ENCODE assay signal across 20 cellular contexts in the genomic region with DNA sequence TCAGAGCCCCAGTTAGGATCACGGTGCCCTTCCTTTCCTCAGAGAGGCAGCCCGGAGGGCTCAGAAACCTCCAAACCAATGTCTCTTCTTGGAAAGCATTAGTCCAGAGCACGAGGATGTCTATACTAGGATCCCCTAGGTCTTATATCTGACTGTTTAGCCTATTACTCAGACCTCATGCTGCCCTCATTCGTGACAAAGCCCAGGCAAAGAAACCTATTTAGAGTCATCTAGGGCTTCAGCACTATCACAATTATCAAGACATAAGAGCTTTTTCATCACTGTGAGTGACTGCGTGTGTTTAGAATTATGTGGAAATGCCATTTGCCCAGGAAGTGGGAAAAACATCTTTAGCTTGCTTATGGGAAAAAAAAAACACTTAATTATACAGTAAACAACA.
DNase-seq lines count a peak whose midpoint lies in the region; ATAC-seq and TF ChIP-seq lines count a peak whose summit lies in the region.
"Had no signal": no experiment of that assay in that cellular context is flagged by ENCODE, and none has a peak within 500 bp of the region (broad histone marks: within the 10 kb centered on the region; RNA-seq: fewer than 3 reads in every experiment).

No MANE protein-coding gene starts in this region.

- DNase-seq in activated naive CD4-positive, alpha-beta T cell treated with anti-CD3 and anti-CD28 coated beads, Interleukin-2, amount 50 U/mL, for 72 hours (ENCODE audit: low spot score in 2 of 2) = no peak
- DNase-seq in amniotic epithelial cell (ENCODE audit: low read depth) (peak; percentile 52), fibroblast of pulmonary artery (ENCODE audit: low read depth) (peak; percentile 18), NCI-H1092 (lab: John Stamatoyannopoulos, UW) (no peak)
- no peak for DNase-seq in stimulated activated effector memory CD8-positive, alpha-beta T cell treated with anti-CD3 and anti-CD28 coated beads, Interleukin-12 subunit alpha, Interleukin-12 subunit beta, amount 100 ng/mL, for 72 hours (ENCODE audit: low spot score in 2 of 2)
- DNase-seq: activated CD4-positive, alpha-beta T cell treated with anti-CD3 and anti-CD28 coated beads for 1 hour; activated CD8-positive, alpha-beta memory T cell treated with anti-CD3 and anti-CD28 coated beads, Interleukin-2, amount 50 U/mL, for 48 hours; activated naive CD4-positive, alpha-beta T cell treated with anti-CD3 and anti-CD28 coated beads for 36 hours; Caco-2; central memory CD4-positive, alpha-beta T cell; GF-D8; NCI-H187; retina; SIG-M5; uterus had no signal

- peaks cover 5% of the 10 kb centered on the region for H3K9me3 Mint-ChIP-seq in activated naive CD4-positive, alpha-beta T cell treated with anti-CD3 and anti-CD28 coated beads, Interleukin-2, amount 50 U/mL, for 24 hours
- peaks cover 3 to 9% of the 10 kb centered on the region in 2 donors for H3K9me3 Mint-ChIP-seq in activated naive CD4-positive, alpha-beta T cell treated with anti-CD3 and anti-CD28 coated beads, Interleukin-2, amount 50 U/mL, for 72 hours
- peaks cover 10% of the 10 kb centered on the region for H3K9me3 Mint-ChIP-seq in stimulated activated effector memory CD8-positive, alpha-beta T cell treated with anti-CD3 and anti-CD28 coated beads, Interleukin-12 subunit alpha, Interleukin-12 subunit beta, amount 100 ng/mL, for 72 hours
- H3K9me3 Mint-ChIP-seq: T-helper 2 cell treated with Interferon-gamma antibody and Interleukin-4, amounts not matched to agents 5 μg/mL and 100 μg/mL, for 36 hours had no signal

- peak overlapping the region; percentile 94 for H3K27ac Mint-ChIP-seq in activated naive CD4-positive, alpha-beta T cell treated with anti-CD3 and anti-CD28 coated beads, Interleukin-2, amount 50 U/mL, for 24 hours
- peak overlapping the region in 1 of 2 donors; percentile 4 for H3K27ac Mint-ChIP-seq in activated naive CD4-positive, alpha-beta T cell treated with anti-CD3 and anti-CD28 coated beads, Interleukin-2, amount 50 U/mL, for 72 hours
- H3K27ac Mint-ChIP-seq in stimulated activated effector memory CD8-positive, alpha-beta T cell treated with anti-CD3 and anti-CD28 coated beads, Interleukin-12 subunit alpha, Interleukin-12 subunit beta, amount 100 ng/mL, for 72 hours = peak overlapping the region; percentile 81
- H3K27ac Mint-ChIP-seq: activated naive CD4-positive, alpha-beta T cell treated with anti-CD3 and anti-CD28 coated beads for 36 hours; T-helper 2 cell treated with Interferon-gamma antibody and Interleukin-4, amounts not matched to agents 5 μg/mL and 100 μg/mL, for 36 hours had no signal

- no peak overlapping the region for H3K4me3 Mint-ChIP-seq in activated naive CD4-positive, alpha-beta T cell treated with anti-CD3 and anti-CD28 coated beads, Interleukin-2, amount 50 U/mL, for 24 hours
- no peak overlapping the region for H3K4me3 Mint-ChIP-seq in stimulated activated effector memory CD8-positive, alpha-beta T cell treated with anti-CD3 and anti-CD28 coated beads, Interleukin-12 subunit alpha, Interleukin-12 subunit beta, amount 100 ng/mL, for 72 hours
- H3K4me3 Mint-ChIP-seq: activated naive CD4-positive, alpha-beta T cell treated with anti-CD3 and anti-CD28 coated beads for 36 hours; T-helper 2 cell treated with Interferon-gamma antibody and Interleukin-4, amounts not matched to agents 5 μg/mL and 100 μg/mL, for 36 hours had no signal

- TF ChIP-seq CTCF in fibroblast of pulmonary artery (IDR thresholded peaks at IDR 0.05; ENCODE audit: low read length, missing control alignments) = no peak

- no peak for ATAC-seq in activated naive CD4-positive, alpha-beta T cell treated with anti-CD3 and anti-CD28 coated beads, Interleukin-2, amount 50 U/mL, for 72 hours
- ATAC-seq in stimulated activated effector memory CD8-positive, alpha-beta T cell treated with anti-CD3 and anti-CD28 coated beads, Interleukin-12 subunit alpha, Interleukin-12 subunit beta, amount 100 ng/mL, for 72 hours = peak; percentile 54
- no peak for ATAC-seq in HG03342 (IDR thresholded peaks at IDR 0.05; ENCODE audit: unreplicated experiment)
- ATAC-seq in HG02759 (IDR thresholded peaks at IDR 0.05; ENCODE audit: unreplicated experiment) = no peak
- ATAC-seq: A549 had no signal

- H3K4me1 Mint-ChIP-seq in activated naive CD4-positive, alpha-beta T cell treated with anti-CD3 and anti-CD28 coated beads, Interleukin-2, amount 50 U/mL, for 24 hours = peaks cover 25% of the 10 kb centered on the region
- peaks cover 20% of the 10 kb centered on the region for H3K4me1 Mint-ChIP-seq in stimulated activated effector memory CD8-positive, alpha-beta T cell treated with anti-CD3 and anti-CD28 coated beads, Interleukin-12 subunit alpha, Interleukin-12 subunit beta, amount 100 ng/mL, for 72 hours

- no peaks in the 10 kb centered on the region for H3K27me3 Mint-ChIP-seq in activated naive CD4-positive, alpha-beta T cell treated with anti-CD3 and anti-CD28 coated beads, Interleukin-2, amount 50 U/mL, for 24 hours

- H3K36me3 Mint-ChIP-seq in activated naive CD4-positive, alpha-beta T cell treated with anti-CD3 and anti-CD28 coated beads, Interleukin-2, amount 50 U/mL, for 24 hours = peaks cover 25% of the 10 kb centered on the region
- H3K36me3 Mint-ChIP-seq in activated naive CD4-positive, alpha-beta T cell treated with anti-CD3 and anti-CD28 coated beads, Interleukin-2, amount 50 U/mL, for 72 hours = peaks cover 9 to 23% of the 10 kb centered on the region in 2 donors
- peaks cover 33% of the 10 kb centered on the region for H3K36me3 Mint-ChIP-seq in stimulated activated effector memory CD8-positive, alpha-beta T cell treated with anti-CD3 and anti-CD28 coated beads, Interleukin-12 subunit alpha, Interleukin-12 subunit beta, amount 100 ng/mL, for 72 hours

- H3K4me3 ChIP-seq in fibroblast of pulmonary artery (replicated peaks; ENCODE audit: low read depth, low read length) = no peak overlapping the region
- H3K4me3 ChIP-seq: A549, uterus had no signal

Comparison
In these comparisons a context has a peak if more than half of its experiments do, and no peak if none do; other contexts are left out.
1. DNase-seq: peak in amniotic epithelial cell (single experiment) and fibroblast of pulmonary artery (single experiment); none in activated naive CD4-positive, alpha-beta T cell treated with anti-CD3 and anti-CD28 coated beads, Interleukin-2, amount 50 U/mL, for 72 hours (0 of 2), stimulated activated effector memory CD8-positive, alpha-beta T cell treated with anti-CD3 and anti-CD28 coated beads, Interleukin-12 subunit alpha, Interleukin-12 subunit beta, amount 100 ng/mL, for 72 hours (0 of 2) and NCI-H1092 (single experiment).